24 cellular contexts compared by ENCODE assay signal in genomic region chr9:8070779-8071444, GRCh38.
A peak's percentile ranks its signal among the peaks of the same experiment; 100 is the strongest.
DNase-seq lines count a peak whose midpoint lies in the region; TF ChIP-seq lines count a peak whose summit lies in the region.
"Had no signal": no experiment of that assay in that cellular context is flagged by ENCODE, and none has a peak within 500 bp of the region (broad histone marks: within the 10 kb centered on the region; RNA-seq: fewer than 3 reads in every experiment).

No MANE protein-coding gene starts in this region.

- H3K27ac Mint-ChIP-seq in glutamatergic neuron (ENCODE audit: unreplicated experiment), result peak overlapping the region; percentile 53
- H3K27ac Mint-ChIP-seq: HFFc6; natural killer cell; stimulated activated naive B cell treated with anti-CD40 and anti-IgM and Interleukin-4, amounts not matched to agents 10 μg/mL and 1 μg/mL and 100 μg/mL, for 72 hours had no signal

- H3K4me3 ChIP-seq in H7 (ENCODE audit: insufficient read depth, low read depth, low read length) (no peak overlapping the region), SJCRH30 (no peak overlapping the region)
- H3K4me3 ChIP-seq: body of pancreas, suprapubic skin, upper lobe of right lung had no signal

- H3K9me3 Mint-ChIP-seq in glutamatergic neuron (ENCODE audit: unreplicated experiment), result peaks cover 3% of the 10 kb centered on the region
- H3K9me3 Mint-ChIP-seq: natural killer cell had no signal

- H3K27me3 Mint-ChIP-seq in glutamatergic neuron (ENCODE audit: unreplicated experiment), result no peaks in the 10 kb centered on the region

- H3K4me1 ChIP-seq in SJCRH30, result no peaks in the 10 kb centered on the region
- H3K4me1 ChIP-seq: body of pancreas, parathyroid adenoma, suprapubic skin, upper lobe of right lung had no signal

- H3K27ac ChIP-seq in SJCRH30, result no peak overlapping the region
- H3K27ac ChIP-seq: body of pancreas, parathyroid adenoma, suprapubic skin, upper lobe of right lung had no signal

- peaks cover 11% of the 10 kb centered on the region for H3K4me1 Mint-ChIP-seq in glutamatergic neuron (ENCODE audit: low read depth, unreplicated experiment)

- H3K36me3 ChIP-seq in H7 (replicated peaks; ENCODE audit: control insufficient read depth, insufficient read depth, low read length) (no peaks in the 10 kb centered on the region), SJCRH30 (no peaks in the 10 kb centered on the region)
- H3K36me3 ChIP-seq: suprapubic skin, upper lobe of right lung had no signal

- H3K36me3 Mint-ChIP-seq in glutamatergic neuron (ENCODE audit: unreplicated experiment), result peaks cover 6% of the 10 kb centered on the region
- H3K36me3 Mint-ChIP-seq: natural killer cell; stimulated activated naive B cell treated with anti-CD40 and anti-IgM and Interleukin-4, amounts not matched to agents 10 μg/mL and 1 μg/mL and 100 μg/mL, for 72 hours had no signal

- H3K4me3 Mint-ChIP-seq in glutamatergic neuron (ENCODE audit: unreplicated experiment), result no peak overlapping the region
- H3K4me3 Mint-ChIP-seq: HFFc6; natural killer cell; stimulated activated naive B cell treated with anti-CD40 and anti-IgM and Interleukin-4, amounts not matched to agents 10 μg/mL and 1 μg/mL and 100 μg/mL, for 72 hours had no signal

- H3K27me3 ChIP-seq in H7 (ENCODE audit: control insufficient read depth, insufficient read depth, low read length) (no peaks in the 10 kb centered on the region), SJCRH30 (no peaks in the 10 kb centered on the region)
- H3K27me3 ChIP-seq: body of pancreas, suprapubic skin had no signal

- H3K9me3 ChIP-seq in SJCRH30 (replicated peaks), result no peaks in the 10 kb centered on the region
- H3K9me3 ChIP-seq: suprapubic skin, upper lobe of right lung had no signal

- DNase-seq in H7 (peak; percentile 21), NCI-H69 (lab: John Stamatoyannopoulos, UW) (peak; percentile 60), glutamatergic neuron (peak; percentile 75), posterior vena cava (ENCODE audit: low spot score) (peak; percentile 71), NCI-H1694 (lab: John Stamatoyannopoulos, UW) (no peak), mesenteric fat pad (ENCODE audit: low spot score) (no peak), SJCRH30 (no peak)
- DNase-seq: activated CD4-positive, alpha-beta T cell treated with anti-CD3 and anti-CD28 coated beads, Interleukin-2, amount 50 U/mL, for 48 hours; activated naive CD4-positive, alpha-beta T cell treated with Interleukin-2 at 50 U/mL for 16 hours; body of pancreas; C1 segment of cervical spinal cord; dermis blood vessel endothelial cell; HFFc6; Kasumi-1; MV-4-11; natural killer cell; NCI-H187; NCI-H2227 treated with DMSO at 0.1 percent for 48 hours; stimulated activated naive B cell treated with anti-CD40 and anti-IgM and Interleukin-4, amounts not matched to agents 10 μg/mL and 1 μg/mL and 100 μg/mL, for 72 hours; SW 1271; T1000; upper lobe of right lung had no signal

- intact Hi-C loops in posterior vena cava (cut with DNase I), result no loop called here

- TF ChIP-seq CTCF in glutamatergic neuron (IDR thresholded peaks at IDR 0.05; ENCODE audit: partially characterized antibody, unreplicated experiment), result no peak

Comparison
In these comparisons a context has a peak if more than half of its experiments do, and no peak if none do; other contexts are left out.
1. DNase-seq: peak in H7 (single experiment), NCI-H69 (single experiment), glutamatergic neuron (single experiment) and posterior vena cava (single experiment); none in NCI-H1694 (single experiment), mesenteric fat pad (single experiment) and SJCRH30 (0 of 2).